ENCODE assay signal across 25 cellular contexts in the genomic region with DNA sequence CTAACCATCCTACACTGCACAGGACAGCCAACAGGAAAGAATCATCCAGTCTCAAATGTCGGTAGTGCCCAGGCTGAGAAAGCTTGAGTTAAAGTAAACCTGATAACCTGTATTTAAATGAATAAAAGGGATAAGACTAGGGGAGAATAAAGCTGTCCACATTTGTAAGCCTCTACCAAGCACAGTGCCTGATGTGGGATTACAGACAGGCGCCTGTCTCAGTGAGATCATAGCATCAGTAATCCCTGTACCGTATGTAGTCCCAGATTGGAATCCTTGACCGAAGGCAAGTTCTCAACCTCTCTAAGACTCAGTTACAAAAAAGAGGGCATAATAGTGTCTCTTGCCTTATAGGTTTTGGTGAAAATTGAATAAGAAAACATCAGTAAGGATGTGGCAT.
"Had no signal": no experiment of that assay in that cellular context is flagged by ENCODE, and none has a peak within 500 bp of the region (broad histone marks: within the 10 kb centered on the region; RNA-seq: fewer than 3 reads in every experiment).

No MANE protein-coding gene starts in this region.

- H3K9me3 Mint-ChIP-seq: natural killer cell treated with Interleukin-12 subunit alpha and Interleukin-12 subunit beta and Interleukin-15 and Interleukin-18, amount 100 ng/mL, for 72 hours had no signal

- H3K27ac Mint-ChIP-seq: naive thymus-derived CD8-positive, alpha-beta T cell; natural killer cell treated with Interleukin-12 subunit alpha and Interleukin-12 subunit beta and Interleukin-15 and Interleukin-18, amount 100 ng/mL, for 72 hours; nephron progenitor cell; stimulated activated effector memory CD8-positive, alpha-beta T cell treated with anti-CD3 and anti-CD28 coated beads, Interleukin-12 subunit alpha, Interleukin-12 subunit beta, amount 100 ng/mL, for 72 hours; stimulated activated naive B cell treated with anti-CD40 and anti-IgM and Interleukin-4, amounts not matched to agents 10 μg/mL and 1 μg/mL and 100 μg/mL, for 72 hours; stimulated activated naive CD8-positive, alpha-beta T cell treated with anti-CD3 and anti-CD28 coated beads, Interleukin-15, Interleukin-2, amounts not matched to agents 100 ng/mL and 50 ng/mL, for 24 hours; type B pancreatic cell had no signal

- H3K4me3 Mint-ChIP-seq: naive thymus-derived CD8-positive, alpha-beta T cell; natural killer cell treated with Interleukin-12 subunit alpha and Interleukin-12 subunit beta and Interleukin-15 and Interleukin-18, amount 100 ng/mL, for 72 hours; nephron progenitor cell; neural crest cell; stimulated activated effector memory CD8-positive, alpha-beta T cell treated with anti-CD3 and anti-CD28 coated beads, Interleukin-12 subunit alpha, Interleukin-12 subunit beta, amount 100 ng/mL, for 72 hours; stimulated activated naive B cell treated with anti-CD40 and anti-IgM and Interleukin-4, amounts not matched to agents 10 μg/mL and 1 μg/mL and 100 μg/mL, for 72 hours; stimulated activated naive CD8-positive, alpha-beta T cell treated with anti-CD3 and anti-CD28 coated beads, Interleukin-15, Interleukin-2, amounts not matched to agents 100 ng/mL and 50 ng/mL, for 24 hours; type B pancreatic cell had no signal

- DNase-seq: naive thymus-derived CD8-positive, alpha-beta T cell; nephron progenitor cell; nucleus accumbens; pancreas; psoas muscle; right cardiac atrium; right lobe of liver; sigmoid colon; small intestine; stimulated activated CD4-positive, alpha-beta T cell treated with anti-CD3 and anti-CD28 coated beads, Interleukin-15, amount 100 ng/mL, for 24 hours; stimulated activated CD4-positive, alpha-beta T cell treated with anti-CD3 and anti-CD28 coated beads, Interleukin-2, amount 100 ng/mL, for 24 hours; stimulated activated CD4-positive, alpha-beta T cell treated with anti-CD3 and anti-CD28 coated beads, Interleukin-2, amount 100 ng/mL, for 48 hours; stimulated activated CD4-positive, alpha-beta T cell treated with anti-CD3 and anti-CD28 coated beads, Interleukin-4, amount 100 ng/mL, for 24 hours; stimulated activated naive B cell treated with anti-CD40 and anti-IgM and Interleukin-4, amounts not matched to agents 10 μg/mL and 1 μg/mL and 100 μg/mL, for 72 hours; stimulated activated naive CD4-positive, alpha-beta T cell treated with Interleukin-2 at 50 U/mL for 16 hours; stomach; tibial artery; transverse colon; upper lobe of right lung; uterus had no signal

- H3K4me1 Mint-ChIP-seq: stimulated activated effector memory CD8-positive, alpha-beta T cell treated with anti-CD3 and anti-CD28 coated beads, Interleukin-12 subunit alpha, Interleukin-12 subunit beta, amount 100 ng/mL, for 72 hours had no signal

- FAIRE-seq: pancreas, small intestine had no signal

- H3K36me3 Mint-ChIP-seq: natural killer cell treated with Interleukin-12 subunit alpha and Interleukin-12 subunit beta and Interleukin-15 and Interleukin-18, amount 100 ng/mL, for 72 hours; stimulated activated effector memory CD8-positive, alpha-beta T cell treated with anti-CD3 and anti-CD28 coated beads, Interleukin-12 subunit alpha, Interleukin-12 subunit beta, amount 100 ng/mL, for 72 hours had no signal

- ATAC-seq: naive thymus-derived CD8-positive, alpha-beta T cell; natural killer cell treated with Interleukin-12 subunit alpha and Interleukin-12 subunit beta and Interleukin-15 and Interleukin-18, amount 100 ng/mL, for 72 hours; pancreas; psoas muscle; right cardiac atrium; right lobe of liver; stimulated activated effector memory CD8-positive, alpha-beta T cell treated with anti-CD3 and anti-CD28 coated beads, Interleukin-12 subunit alpha, Interleukin-12 subunit beta, amount 100 ng/mL, for 72 hours; stimulated activated naive B cell treated with anti-CD40 and anti-IgM and Interleukin-4, amounts not matched to agents 10 μg/mL and 1 μg/mL and 100 μg/mL, for 72 hours; upper lobe of right lung had no signal

- H3K27me3 Mint-ChIP-seq: naive thymus-derived CD8-positive, alpha-beta T cell; natural killer cell treated with Interleukin-12 subunit alpha and Interleukin-12 subunit beta and Interleukin-15 and Interleukin-18, amount 100 ng/mL, for 72 hours; stimulated activated naive B cell treated with anti-CD40 and anti-IgM and Interleukin-4, amounts not matched to agents 10 μg/mL and 1 μg/mL and 100 μg/mL, for 72 hours; stimulated activated naive CD8-positive, alpha-beta T cell treated with anti-CD3 and anti-CD28 coated beads, Interleukin-15, Interleukin-2, amounts not matched to agents 100 ng/mL and 50 ng/mL, for 24 hours; type B pancreatic cell had no signal
